In the genomic region with DNA sequence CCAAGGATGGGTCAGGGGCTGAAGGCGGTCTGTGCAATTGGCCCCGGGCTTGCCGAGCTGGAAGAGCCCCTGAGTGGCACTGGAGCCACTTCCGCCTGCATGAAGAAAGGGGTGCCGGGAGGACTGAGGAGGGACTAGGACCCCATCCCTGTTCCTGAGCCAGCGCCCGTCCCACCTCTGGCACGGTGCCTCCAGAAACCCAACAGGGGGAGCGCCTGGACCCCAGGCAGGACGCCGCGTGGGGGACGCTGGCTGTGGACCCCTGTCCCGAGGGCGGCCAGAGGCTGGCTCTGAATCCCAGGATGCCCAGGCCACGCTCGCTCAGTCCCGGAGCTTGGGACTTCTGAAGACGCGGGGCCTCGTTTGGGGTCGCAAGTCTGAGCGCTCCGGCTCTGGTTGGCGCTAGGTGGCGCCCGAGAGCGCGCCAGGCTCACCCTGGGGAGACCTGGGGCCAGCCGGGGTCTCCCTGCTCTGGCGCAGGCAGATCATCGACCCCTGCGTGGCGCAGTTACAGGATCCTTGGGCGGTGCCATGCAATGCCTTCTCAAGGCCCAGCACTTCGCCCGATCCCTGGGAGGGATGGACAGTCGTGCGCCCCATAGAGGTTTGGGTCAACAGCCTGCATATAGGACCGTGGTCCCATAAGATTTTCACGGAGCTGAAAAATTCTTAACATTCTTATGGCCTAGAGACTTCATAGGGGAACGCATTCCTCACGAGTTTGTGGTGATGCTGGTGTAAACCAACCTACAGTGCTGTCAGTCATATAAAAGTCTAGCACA, we compare ENCODE assay signal across 8 cellular contexts. TPM values are rescaled to one million over a fixed set of nuclear protein-coding genes. Genes with fewer than 3 reads are reported as not detected.
A peak's percentile ranks its signal among the peaks of the same experiment; 100 is the strongest.
DNase-seq lines count a peak whose midpoint lies in the region; ATAC-seq and TF ChIP-seq lines count a peak whose summit lies in the region.

No MANE protein-coding gene starts in this region.

- ATAC-seq in left lobe of liver (peak; percentile 93), GM21515 (IDR thresholded peaks at IDR 0.05; ENCODE audit: unreplicated experiment) (no peak)

- H3K36me3 ChIP-seq in ES-I3 (ENCODE audit: insufficient read depth, low read length) (no peaks in the 10 kb centered on the region), Loucy (ENCODE audit: insufficient read depth, low read length) (no peaks in the 10 kb centered on the region)

- H3F3A ChIP-seq in Loucy (ENCODE audit: low read depth), result no peaks in the 10 kb centered on the region

- H3K4me3 ChIP-seq in Loucy (ENCODE audit: low read length, poor library complexity, severe bottlenecking), result no peak overlapping the region

- DNase-seq in activated CD4-positive, CD25-positive, alpha-beta regulatory T cell treated with anti-CD3 and anti-CD28 coated beads, Interleukin-2, amount 50 U/mL, for 72 hours, result peak; percentile 72
- DNase-seq in cerebellum (ENCODE audit: low spot score) (peak; percentile 36), left lobe of liver (ENCODE audit: low spot score) (peak; percentile 54), OCI-M2 (lab: John Stamatoyannopoulos, UW; ENCODE audit: unreplicated experiment) (no peak)
- DNase-seq in stimulated activated CD4-positive, alpha-beta T cell treated with anti-CD3 and anti-CD28 coated beads, Interleukin-4, amount 100 ng/mL, for 24 hours, result peak; percentile 68

- H3K9ac ChIP-seq in ES-I3 (ENCODE audit: low read depth, low read length) (peak overlapping the region; percentile 7; the same call in 1 of the 2 replicates), Loucy (ENCODE audit: low read depth, low read length, poor library complexity, severe bottlenecking) (no peak overlapping the region)

- H3K4me1 ChIP-seq in ES-I3 (ENCODE audit: insufficient read depth, low read length), result no peaks in the 10 kb centered on the region
- no peaks in the 10 kb centered on the region for H3K4me1 ChIP-seq in Loucy (ENCODE audit: insufficient read depth, low read length, poor library complexity, severe bottlenecking)

- H3K9me2 ChIP-seq in Loucy (replicated peaks; ENCODE audit: low read depth, low read length), result no peaks in the 10 kb centered on the region

- H3K9me3 ChIP-seq in ES-I3 (ENCODE audit: control insufficient read depth, insufficient read depth, low read length) (no peaks in the 10 kb centered on the region), Loucy (ENCODE audit: insufficient read depth, low read depth, low read length) (no peaks in the 10 kb centered on the region)

- no peaks in the 10 kb centered on the region for H3K79me2 ChIP-seq in Loucy (ENCODE audit: insufficient read depth, low read length)

- H2AFZ ChIP-seq in Loucy (ENCODE audit: low read length), result no peak overlapping the region

- H4K20me1 ChIP-seq in Loucy (ENCODE audit: insufficient read depth, low read length, poor library complexity, severe bottlenecking), result no peaks in the 10 kb centered on the region

- H3K4me2 ChIP-seq in Loucy (ENCODE audit: low read depth, low read length, poor library complexity, severe bottlenecking), result no peak overlapping the region

- no peaks in the 10 kb centered on the region for H3K27me3 ChIP-seq in Loucy (ENCODE audit: insufficient read depth, low read length, poor library complexity, severe bottlenecking)

- peak; percentile 58 for TF ChIP-seq CTCF in Loucy (conservative IDR thresholded peaks at IDR 0.05; ENCODE audit: low read length)

RNA-seq across cellular contexts. Expression of a gene that starts 58.5 kb away (rescaled TPM):
- total RNA-seq in cerebellum (58.8 TPM), left lobe of liver (30.3 TPM)
